Comparison of ENCODE assay signal across 19 cellular contexts in genomic region chr17:27550974-27551505, GRCh38.
DNase-seq lines count a peak whose midpoint lies in the region; ATAC-seq and TF ChIP-seq lines count a peak whose summit lies in the region.
"Had no signal": no experiment of that assay in that cellular context is flagged by ENCODE, and none has a peak within 500 bp of the region (broad histone marks: within the 10 kb centered on the region; RNA-seq: fewer than 3 reads in every experiment).

No MANE protein-coding gene starts in this region.

- H3K27ac Mint-ChIP-seq in activated naive CD8-positive, alpha-beta T cell treated with anti-CD3 and anti-CD28 coated beads, Interleukin-2, amount 10 ng/mL, durations not matched to agents 7 days and 5 days, result peak overlapping the region; percentile 56
- H3K27ac Mint-ChIP-seq in activated naive CD8-positive, alpha-beta T cell treated with anti-CD3 and anti-CD28 coated beads, Interleukin-2, amount 50 U/mL, for 24 hours, result no peak overlapping the region
- H3K27ac Mint-ChIP-seq in type B pancreatic cell, result peak overlapping the region; percentile 50
- H3K27ac Mint-ChIP-seq in T-helper 17 cell, result no peak overlapping the region
- H3K27ac Mint-ChIP-seq: activated CD8-positive, alpha-beta memory T cell treated with anti-CD3 and anti-CD28 coated beads, Interleukin-2, amount 10 ng/mL, durations not matched to agents 7 days and 5 days had no signal

- POLR2A ChIA-PET in activated naive CD8-positive, alpha-beta T cell treated with anti-CD3 and anti-CD28 coated beads, Interleukin-2, amount 10 ng/mL, durations not matched to agents 7 days and 5 days (lab: Charles Lee), result interaction anchor here (0.6 kb wide), 1 partner anchor 81 kb away, joined by 3 read pairs; no protein-coding TSS in a partner anchor

- TF ChIP-seq CTCF in colonic mucosa (IDR thresholded peaks at IDR 0.05) (no peak), type B pancreatic cell (conservative IDR thresholded peaks at IDR 0.05) (no peak), left lung (IDR thresholded peaks at IDR 0.05) (no peak), GM13977 (IDR thresholded peaks at IDR 0.05; ENCODE audit: extremely low read depth, insufficient read depth, missing control alignments) (no peak)

- no peak overlapping the region for H3K4me3 ChIP-seq in colonic mucosa
- no peak overlapping the region for H3K4me3 ChIP-seq in left lung
- H3K4me3 ChIP-seq: gastrocnemius medialis, GM12878, GM23338, right atrium auricular region, uterus had no signal

- intact Hi-C loops in colonic mucosa (cut with DNase I) (no loop called here), left lung (cut with DNase I) (no loop called here)

- H3K36me3 Mint-ChIP-seq in activated naive CD8-positive, alpha-beta T cell treated with anti-CD3 and anti-CD28 coated beads, Interleukin-2, amount 10 ng/mL, durations not matched to agents 7 days and 5 days, result peaks cover 11% of the 10 kb centered on the region
- H3K36me3 Mint-ChIP-seq in activated naive CD8-positive, alpha-beta T cell treated with anti-CD3 and anti-CD28 coated beads, Interleukin-2, amount 50 U/mL, for 24 hours (ENCODE audit: low read depth), result peaks cover 44% of the 10 kb centered on the region
- H3K36me3 Mint-ChIP-seq in type B pancreatic cell (peaks cover 9% of the 10 kb centered on the region), T-helper 17 cell (ENCODE audit: low read depth) (peaks cover 6% of the 10 kb centered on the region)

- no peak overlapping the region for H3K9ac ChIP-seq in colonic mucosa (ENCODE audit: low read depth in 2 of 2, low read length in 2 of 2)

- in situ Hi-C loops in GM13977 (cut with MboI; ENCODE audit: low pct_unique_long_range_greater_than_20kb, low sequenced_read_pairs, unreplicated experiment), result no loop called here

- H3K4me3 Mint-ChIP-seq in activated naive CD8-positive, alpha-beta T cell treated with anti-CD3 and anti-CD28 coated beads, Interleukin-2, amount 10 ng/mL, durations not matched to agents 7 days and 5 days, result no peak overlapping the region
- no peak overlapping the region for H3K4me3 Mint-ChIP-seq in activated naive CD8-positive, alpha-beta T cell treated with anti-CD3 and anti-CD28 coated beads, Interleukin-2, amount 50 U/mL, for 24 hours
- H3K4me3 Mint-ChIP-seq in type B pancreatic cell (no peak overlapping the region), T-helper 17 cell (no peak overlapping the region)
- H3K4me3 Mint-ChIP-seq: activated CD8-positive, alpha-beta memory T cell treated with anti-CD3 and anti-CD28 coated beads, Interleukin-2, amount 10 ng/mL, durations not matched to agents 7 days and 5 days; GM23338 had no signal

- H3K9me3 Mint-ChIP-seq in activated naive CD8-positive, alpha-beta T cell treated with anti-CD3 and anti-CD28 coated beads, Interleukin-2, amount 10 ng/mL, durations not matched to agents 7 days and 5 days, result no peaks in the 10 kb centered on the region
- H3K9me3 Mint-ChIP-seq in activated naive CD8-positive, alpha-beta T cell treated with anti-CD3 and anti-CD28 coated beads, Interleukin-2, amount 50 U/mL, for 24 hours, result no peaks in the 10 kb centered on the region
- no peaks in the 10 kb centered on the region for H3K9me3 Mint-ChIP-seq in type B pancreatic cell

- H3K4me1 ChIP-seq in colonic mucosa, result peaks cover 5% of the 10 kb centered on the region
- peaks cover 10 to 57% of the 10 kb centered on the region in 2 donors for H3K4me1 ChIP-seq in left lung
- H3K4me1 ChIP-seq: uterus had no signal

- H3K36me3 ChIP-seq in colonic mucosa, result no peaks in the 10 kb centered on the region
- no peaks in the 10 kb centered on the region for H3K36me3 ChIP-seq in left lung
- H3K36me3 ChIP-seq: gastrocnemius medialis, right atrium auricular region, uterus had no signal

- no peak for ATAC-seq in activated naive CD8-positive, alpha-beta T cell treated with anti-CD3 and anti-CD28 coated beads, Interleukin-2, amount 10 ng/mL, durations not matched to agents 7 days and 5 days (ENCODE audit: low read depth)
- no peak for ATAC-seq in activated naive CD8-positive, alpha-beta T cell treated with anti-CD3 and anti-CD28 coated beads, Interleukin-2, amount 50 U/mL, for 24 hours
- ATAC-seq in left lung (no peak), T-helper 17 cell (no peak)
- ATAC-seq: activated CD8-positive, alpha-beta memory T cell treated with anti-CD3 and anti-CD28 coated beads, Interleukin-2, amount 10 ng/mL, durations not matched to agents 7 days and 5 days; gastrocnemius medialis; GM12878; GM23338 had no signal

- no peak for DNase-seq in activated naive CD8-positive, alpha-beta T cell treated with anti-CD3 and anti-CD28 coated beads, Interleukin-2, amount 10 ng/mL, durations not matched to agents 7 days and 5 days
- DNase-seq in activated naive CD8-positive, alpha-beta T cell treated with anti-CD3 and anti-CD28 coated beads, Interleukin-2, amount 50 U/mL, for 24 hours, result no peak
- peak; percentile 85 for DNase-seq in NCI-H69 (lab: John Stamatoyannopoulos, UW)
- DNase-seq in colonic mucosa, result no peak
- DNase-seq in type B pancreatic cell (ENCODE audit: extremely low spot score, unreplicated experiment), result no peak
- no peak for DNase-seq in left lung
- DNase-seq in GM13977 (ENCODE audit: low spot score), result no peak
- DNase-seq in T-helper 17 cell, result no peak
- DNase-seq: activated CD4-positive, alpha-beta T cell treated with anti-CD3 and anti-CD28 coated beads for 48 hours; activated CD8-positive, alpha-beta memory T cell treated with anti-CD3 and anti-CD28 coated beads, Interleukin-2, amount 10 ng/mL, durations not matched to agents 7 days and 5 days; gastrocnemius medialis; KBM-7; NCI-H187 treated with DMSO at 0.1 percent for 48 hours; NCI-H345; Right ventricle myocardium superior; uterus had no signal

- peaks cover 26% of the 10 kb centered on the region for H3K4me1 Mint-ChIP-seq in activated naive CD8-positive, alpha-beta T cell treated with anti-CD3 and anti-CD28 coated beads, Interleukin-2, amount 10 ng/mL, durations not matched to agents 7 days and 5 days
- H3K4me1 Mint-ChIP-seq in activated naive CD8-positive, alpha-beta T cell treated with anti-CD3 and anti-CD28 coated beads, Interleukin-2, amount 50 U/mL, for 24 hours, result peaks cover 49% of the 10 kb centered on the region
- H3K4me1 Mint-ChIP-seq in type B pancreatic cell (ENCODE audit: unreplicated experiment), result peaks cover 30% of the 10 kb centered on the region
- H3K4me1 Mint-ChIP-seq in T-helper 17 cell, result peaks cover 22% of the 10 kb centered on the region

- H3K27me3 ChIP-seq in colonic mucosa (no peaks in the 10 kb centered on the region), left lung (no peaks in the 10 kb centered on the region)
- H3K27me3 ChIP-seq: gastrocnemius medialis, right atrium auricular region, uterus had no signal

- H3K9me3 ChIP-seq in colonic mucosa (no peaks in the 10 kb centered on the region), left lung (no peaks in the 10 kb centered on the region), T-helper 17 cell (ENCODE audit: control insufficient read depth, low read length, poor library complexity, severe bottlenecking) (no peaks in the 10 kb centered on the region)
- H3K9me3 ChIP-seq: gastrocnemius medialis, right atrium auricular region, uterus had no signal

- H3K27me3 Mint-ChIP-seq in activated naive CD8-positive, alpha-beta T cell treated with anti-CD3 and anti-CD28 coated beads, Interleukin-2, amount 10 ng/mL, durations not matched to agents 7 days and 5 days, result no peaks in the 10 kb centered on the region
- no peaks in the 10 kb centered on the region for H3K27me3 Mint-ChIP-seq in activated naive CD8-positive, alpha-beta T cell treated with anti-CD3 and anti-CD28 coated beads, Interleukin-2, amount 50 U/mL, for 24 hours
- H3K27me3 Mint-ChIP-seq in type B pancreatic cell, result no peaks in the 10 kb centered on the region
- no peaks in the 10 kb centered on the region for H3K27me3 Mint-ChIP-seq in T-helper 17 cell
- H3K27me3 Mint-ChIP-seq: activated CD8-positive, alpha-beta memory T cell treated with anti-CD3 and anti-CD28 coated beads, Interleukin-2, amount 10 ng/mL, durations not matched to agents 7 days and 5 days had no signal

- H3K27ac ChIP-seq in colonic mucosa (peak overlapping the region; percentile 65), left lung (no peak overlapping the region)
- H3K27ac ChIP-seq: gastrocnemius medialis, right atrium auricular region, uterus had no signal

Comparison
In these comparisons a context has a peak if more than half of its experiments do, and no peak if none do; other contexts are left out.
1. H3K27ac Mint-ChIP-seq: peak in activated naive CD8-positive, alpha-beta T cell treated with anti-CD3 and anti-CD28 coated beads, Interleukin-2, amount 10 ng/mL, durations not matched to agents 7 days and 5 days (single experiment) and type B pancreatic cell (single experiment); none in activated naive CD8-positive, alpha-beta T cell treated with anti-CD3 and anti-CD28 coated beads, Interleukin-2, amount 50 U/mL, for 24 hours (single experiment) and T-helper 17 cell (single experiment).